In the genomic region with DNA sequence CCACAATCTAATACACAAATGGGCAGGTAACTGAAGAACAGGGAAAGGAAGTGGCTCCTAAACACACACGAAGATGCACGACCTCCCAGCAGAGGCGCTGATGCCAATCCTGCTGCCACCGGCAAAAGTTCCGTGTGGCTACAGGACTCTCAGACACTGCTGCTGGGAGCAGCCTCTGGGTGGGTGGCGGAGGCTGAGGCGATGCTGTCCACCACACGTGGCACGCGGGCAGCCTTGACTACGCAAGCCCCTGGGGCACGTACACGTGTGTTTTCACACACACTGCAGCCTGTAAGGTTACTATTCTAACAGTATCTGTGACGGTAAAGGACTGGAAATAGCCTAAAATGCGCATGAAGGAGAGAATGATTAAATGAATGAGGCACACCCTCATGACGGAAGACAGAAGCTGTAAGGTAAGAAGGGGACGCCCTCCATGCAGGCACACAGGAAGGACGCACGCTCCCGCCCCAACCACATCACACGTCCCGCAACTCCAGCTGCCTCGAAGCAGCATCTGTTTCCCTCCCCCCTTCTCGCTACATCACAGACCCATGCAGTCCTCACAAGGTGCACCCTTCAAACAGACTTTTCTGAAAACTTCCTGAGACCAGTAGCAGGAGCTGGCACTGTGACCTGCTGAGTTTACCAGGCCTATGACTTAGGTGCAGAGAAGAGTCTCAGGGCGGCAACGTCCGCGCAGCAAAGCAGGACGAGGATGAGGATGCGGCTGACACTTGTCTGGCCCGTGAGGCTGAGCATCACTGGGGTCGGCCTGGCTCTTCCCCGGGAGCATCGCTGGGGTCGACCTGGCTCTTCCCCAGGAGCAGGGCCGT, we compare ENCODE assay signal across 14 cellular contexts. TPM values are rescaled to one million over a fixed set of nuclear protein-coding genes. Genes with fewer than 3 reads are reported as not detected.
DNase-seq lines count a peak whose midpoint lies in the region; ATAC-seq, FAIRE-seq and TF ChIP-seq lines count a peak whose summit lies in the region.
"Had no signal": no experiment of that assay in that cellular context is flagged by ENCODE, and none has a peak within 500 bp of the region (broad histone marks: within the 10 kb centered on the region; RNA-seq: fewer than 3 reads in every experiment).

No MANE protein-coding gene starts in this region.

- H3K27ac Mint-ChIP-seq in T-helper 17 cell = peak overlapping the region; percentile 96
- H3K27ac Mint-ChIP-seq in naive thymus-derived CD4-positive, alpha-beta T cell = peak overlapping the region; percentile 93 to 100 (median 98)

- POLR2A ChIA-PET in naive thymus-derived CD4-positive, alpha-beta T cell (lab: Charles Lee) = interaction anchor here (0.6 to 4.2 kb wide), 24 partner anchors 10 to 1111 kb away, joined by 3 to 45 read pairs (median 6); partner anchors contain the start of genes CD7, DCXR, DUS1L and FASN

- no peaks in the 10 kb centered on the region for H3K36me3 Mint-ChIP-seq in T-helper 17 cell (ENCODE audit: low read depth)
- peaks cover 5% of the 10 kb centered on the region for H3K36me3 Mint-ChIP-seq in activated T-cell treated with anti-CD3 and anti-CD28 coated beads, Interleukin-2, amount 50 U/mL, for 4 hours (ENCODE audit: insufficient read depth)
- H3K36me3 Mint-ChIP-seq in naive thymus-derived CD4-positive, alpha-beta T cell = peaks cover 0 to 13% (median 4%) of the 10 kb centered on the region in 5 donors

- H3K9me3 ChIP-seq in T-helper 17 cell (ENCODE audit: control insufficient read depth, low read length, poor library complexity, severe bottlenecking) = no peaks in the 10 kb centered on the region
- H3K9me3 ChIP-seq in naive thymus-derived CD4-positive, alpha-beta T cell (ENCODE audit: control insufficient read depth in 2 of 3, low read length in 3 of 3) = no peaks in the 10 kb centered on the region
- H3K9me3 ChIP-seq: ascending aorta, vagina had no signal

- no peaks in the 10 kb centered on the region for H3K9me3 Mint-ChIP-seq in activated T-cell treated with anti-CD3 and anti-CD28 coated beads, Interleukin-2, amount 50 U/mL, for 4 hours
- peaks cover 0 to 6% (median 0%) of the 10 kb centered on the region in 11 donors for H3K9me3 Mint-ChIP-seq in naive thymus-derived CD4-positive, alpha-beta T cell

- peak; percentile 90 for ATAC-seq in T-helper 17 cell
- ATAC-seq in activated T-cell treated with anti-CD3 and anti-CD28 coated beads, Interleukin-2, amount 50 U/mL, for 4 hours = peak; percentile 91 to 93
- ATAC-seq in naive thymus-derived CD4-positive, alpha-beta T cell = peak; percentile 92
- ATAC-seq in HG03095 (IDR thresholded peaks at IDR 0.05; ENCODE audit: unreplicated experiment) = no peak
- no peak for ATAC-seq in GM21529 (IDR thresholded peaks at IDR 0.05; ENCODE audit: unreplicated experiment)
- ATAC-seq: Right ventricle myocardium inferior had no signal

- TF ChIP-seq POLR2A in H54 (IDR thresholded peaks at IDR 0.05; ENCODE audit: low read depth, low read length) = no peak

- CTCF ChIA-PET in naive thymus-derived CD4-positive, alpha-beta T cell (lab: Charles Lee) = interaction anchor here (0.5 to 2.3 kb wide), 13 partner anchors 8 to 171 kb away, joined by 3 to 12 read pairs (median 4); partner anchors contain the start of genes DCXR and FASN

- H3K27me3 Mint-ChIP-seq in T-helper 17 cell = no peaks in the 10 kb centered on the region
- no peaks in the 10 kb centered on the region for H3K27me3 Mint-ChIP-seq in activated T-cell treated with anti-CD3 and anti-CD28 coated beads, Interleukin-2, amount 50 U/mL, for 4 hours (ENCODE audit: low read depth)
- H3K27me3 Mint-ChIP-seq in naive thymus-derived CD4-positive, alpha-beta T cell = no peaks in the 10 kb centered on the region

- DNase-seq in T-helper 17 cell (peak; percentile 68 to 85 (median 73)), NCI-H146 (lab: John Stamatoyannopoulos, UW) (no peak), H54 (ENCODE audit: insufficient read length, low spot score) (no peak)
- peak; percentile 64 for DNase-seq in activated T-cell treated with anti-CD3 and anti-CD28 coated beads, Interleukin-2, amount 50 U/mL, for 4 hours
- DNase-seq in naive thymus-derived CD4-positive, alpha-beta T cell = peak; percentile 51 to 99 (median 98)
- DNase-seq in stimulated activated CD8-positive, alpha-beta memory T cell treated with anti-CD3 and anti-CD28 coated beads, Interleukin-7, amount 100 ng/mL, for 4 hours (ENCODE audit: low read depth in 2 of 2) = peak; percentile 46 to 64
- DNase-seq: kidney glomerular epithelial cell, NCI-H2081 had no signal

- H3K27ac ChIP-seq in naive thymus-derived CD4-positive, alpha-beta T cell (ENCODE audit: low read depth, low read length) = peak overlapping the region; percentile 97
- H3K27ac ChIP-seq: ascending aorta, vagina had no signal

- intact Hi-C loops in naive thymus-derived CD4-positive, alpha-beta T cell (cut with micrococcal nuclease) = loop anchor here (1.0 to 10.0 kb wide), 13 partner anchors 20 to 194 kb away; partner anchors contain the start of genes CCDC57 (in 1 of the 2), DCXR (in 1 of the 2), DUS1L (in 1 of the 2) and FASN (in 1 of the 2)

- H3K4me3 Mint-ChIP-seq in T-helper 17 cell = peak overlapping the region; percentile 83
- peak overlapping the region; percentile 76 for H3K4me3 Mint-ChIP-seq in activated T-cell treated with anti-CD3 and anti-CD28 coated beads, Interleukin-2, amount 50 U/mL, for 4 hours
- H3K4me3 Mint-ChIP-seq in naive thymus-derived CD4-positive, alpha-beta T cell = peak overlapping the region; percentile 71 to 87 (median 84)

- peaks cover 36 to 78% of the 10 kb centered on the region in 2 donors for H3K4me1 ChIP-seq in naive thymus-derived CD4-positive, alpha-beta T cell (ENCODE audit: control insufficient read depth in 2 of 2, insufficient read depth in 2 of 2, low read length in 2 of 2)
- H3K4me1 ChIP-seq: ascending aorta, vagina had no signal

- H3K4me3 ChIP-seq in naive thymus-derived CD4-positive, alpha-beta T cell (ENCODE audit: low read length) = peak overlapping the region; percentile 36
- H3K4me3 ChIP-seq: ascending aorta, vagina had no signal

- peaks cover 45% of the 10 kb centered on the region for H3K4me1 Mint-ChIP-seq in T-helper 17 cell
- H3K4me1 Mint-ChIP-seq in activated T-cell treated with anti-CD3 and anti-CD28 coated beads, Interleukin-2, amount 50 U/mL, for 4 hours (ENCODE audit: low read depth) = peaks cover 64% of the 10 kb centered on the region
- H3K4me1 Mint-ChIP-seq in naive thymus-derived CD4-positive, alpha-beta T cell = peaks cover 33 to 83% (median 65%) of the 10 kb centered on the region in 7 donors

- H3K27me3 ChIP-seq in naive thymus-derived CD4-positive, alpha-beta T cell (ENCODE audit: control insufficient read depth in 2 of 2, insufficient read depth in 2 of 2, low read length in 2 of 2) = no peaks in the 10 kb centered on the region
- H3K27me3 ChIP-seq: ascending aorta, vagina had no signal

- no peaks in the 10 kb centered on the region for H3K36me3 ChIP-seq in naive thymus-derived CD4-positive, alpha-beta T cell (ENCODE audit: control insufficient read depth in 2 of 3, insufficient read depth in 3 of 3, low read length in 3 of 3)
- H3K36me3 ChIP-seq: vagina had no signal

- no peak for FAIRE-seq in H54 (lab: Jason Lieb, UNC)
- FAIRE-seq: D721Med had no signal

RNA-seq across cellular contexts. Expression of gene FASN, which starts 28.7 kb away (rescaled TPM):
- 100 to 1,000 TPM in 1 of 2 donors, 10 to 100 TPM in 1; 87.3 to 126 TPM for total RNA-seq in T-helper 17 cell
- 100 to 1,000 TPM; 365 to 468 (median 403) TPM for total RNA-seq in activated T-cell treated with anti-CD3 and anti-CD28 coated beads, Interleukin-2, amount 50 U/mL, for 4 hours
- total RNA-seq in naive thymus-derived CD4-positive, alpha-beta T cell = 100 to 1,000 TPM in 2 of 5 experiments, 10 to 100 TPM in 3; 24.3 to 168 (median 59.0) TPM
- 1 to 10 TPM in 1 of 2 donors, under 1 TPM in 1; 0.96 to 1.5 TPM for polyA plus RNA-seq in naive thymus-derived CD4-positive, alpha-beta T cell

Comparison
In these comparisons a context has a peak if more than half of its experiments do, and no peak if none do; other contexts are left out.
1. ATAC-seq: peak in T-helper 17 cell (single experiment), activated T-cell treated with anti-CD3 and anti-CD28 coated beads, Interleukin-2, amount 50 U/mL, for 4 hours (2 of 2) and naive thymus-derived CD4-positive, alpha-beta T cell (single experiment); none in HG03095 (single experiment) and GM21529 (single experiment).
2. DNase-seq: peak in T-helper 17 cell (3 of 3), activated T-cell treated with anti-CD3 and anti-CD28 coated beads, Interleukin-2, amount 50 U/mL, for 4 hours (single experiment), naive thymus-derived CD4-positive, alpha-beta T cell (9 of 9) and stimulated activated CD8-positive, alpha-beta memory T cell treated with anti-CD3 and anti-CD28 coated beads, Interleukin-7, amount 100 ng/mL, for 4 hours (2 of 2); none in NCI-H146 (single experiment) and H54 (single experiment).
3. Peak in every context shown above with its lines, with median percentiles within 50 percentile points of each other: H3K4me3 Mint-ChIP-seq.